Comparison of ENCODE assay signal across 20 cellular contexts in the genomic region with DNA sequence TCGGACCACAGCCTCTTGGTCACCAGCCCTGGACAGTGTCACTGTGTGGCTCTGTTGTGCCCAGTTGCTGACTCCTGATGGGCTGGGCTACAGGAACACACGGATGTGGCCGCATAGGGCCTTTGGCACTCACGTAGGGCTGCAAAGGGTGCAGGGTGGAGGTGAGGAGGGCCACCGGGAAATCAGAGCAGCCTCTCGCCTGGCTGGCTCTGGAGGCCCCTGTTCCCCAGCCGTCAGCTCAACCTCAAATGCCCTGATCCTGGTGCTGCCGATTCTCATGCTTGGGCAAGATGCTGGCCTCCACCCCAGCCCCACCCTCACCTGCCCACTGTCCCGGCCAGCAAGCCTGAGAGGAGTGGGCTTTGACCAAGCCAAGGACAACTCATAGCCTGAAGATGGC. TPM values are rescaled to one million over a fixed set of nuclear protein-coding genes. Genes with fewer than 3 reads are reported as not detected.
DNase-seq lines count a peak whose midpoint lies in the region; ATAC-seq, FAIRE-seq and TF ChIP-seq lines count a peak whose summit lies in the region.
"Had no signal": no experiment of that assay in that cellular context is flagged by ENCODE, and none has a peak within 500 bp of the region (broad histone marks: within the 10 kb centered on the region; RNA-seq: fewer than 3 reads in every experiment).

No MANE protein-coding gene starts in this region.

- H3K4me1 ChIP-seq in astrocyte (ENCODE audit: insufficient read depth, low read length) (no peaks in the 10 kb centered on the region), kidney (ENCODE audit: control insufficient read depth in 1 of 2, insufficient read depth in 1 of 2, low read depth in 1 of 2, low read length in 2 of 2) (peaks cover 5 to 11% of the 10 kb centered on the region in 2 donors), neuronal stem cell (ENCODE audit: control insufficient read depth in 2 of 2, insufficient read depth in 1 of 2, low read depth in 1 of 2, low read length in 2 of 2) (peaks cover 0 to 10% of the 10 kb centered on the region in 2 donors), prostate gland (replicated peaks) (no peaks in the 10 kb centered on the region)

- H3K4me1 Mint-ChIP-seq in astrocyte (ENCODE audit: low read depth, unreplicated experiment), result no peaks in the 10 kb centered on the region
- H3K4me1 Mint-ChIP-seq: CD4-positive, alpha-beta memory T cell had no signal

- H2BK15ac ChIP-seq in neuronal stem cell (ENCODE audit: low read length), result no peak overlapping the region

- peak overlapping the region; percentile 27 for H2BK5ac ChIP-seq in neuronal stem cell (ENCODE audit: low read length)

- H3K4me3 ChIP-seq in astrocyte (ENCODE audit: insufficient read depth, low read depth, low read length), result no peak overlapping the region
- H3K4me3 ChIP-seq in kidney (ENCODE audit: low read length in 2 of 2), result no peak overlapping the region
- H3K4me3 ChIP-seq in neuronal stem cell (ENCODE audit: low read length in 2 of 2), result no peak overlapping the region
- H3K4me3 ChIP-seq in prostate gland, result no peak overlapping the region

- H2BK120ac ChIP-seq in neuronal stem cell (ENCODE audit: low read depth, low read length), result no peak overlapping the region

- no peak overlapping the region for H2BK12ac ChIP-seq in neuronal stem cell (ENCODE audit: low read length)

- peaks cover 10% of the 10 kb centered on the region for H3K27me3 ChIP-seq in astrocyte (ENCODE audit: insufficient read depth, low read length)
- peaks cover 0 to 26% (median 0%) of the 10 kb centered on the region in 3 experiments for H3K27me3 ChIP-seq in neuronal stem cell (ENCODE audit: control insufficient read depth in 3 of 3, insufficient read depth in 3 of 3, low read depth in 1 of 3, low read length in 3 of 3)
- no peaks in the 10 kb centered on the region for H3K27me3 ChIP-seq in prostate gland (replicated peaks; ENCODE audit: insufficient read depth)

- H3K27ac ChIP-seq in astrocyte (ENCODE audit: low read depth, low read length) (no peak overlapping the region), kidney (ENCODE audit: low read depth in 2 of 2, low read length in 2 of 2) (no peak overlapping the region), neuronal stem cell (replicated peaks; ENCODE audit: low read length) (no peak overlapping the region), prostate gland (no peak overlapping the region)

- intact Hi-C loops in kidney (cut with DNase I), result no loop called here
- intact Hi-C loops in prostate gland (cut with DNase I), result no loop called here

- peaks cover 49% of the 10 kb centered on the region for H3K27me3 Mint-ChIP-seq in astrocyte (ENCODE audit: low read depth, unreplicated experiment)

- H3K4me3 Mint-ChIP-seq in astrocyte (ENCODE audit: unreplicated experiment), result no peak overlapping the region
- H3K4me3 Mint-ChIP-seq: CD4-positive, alpha-beta memory T cell had no signal

- peak overlapping the region; percentile 81 for H3K18ac ChIP-seq in neuronal stem cell (ENCODE audit: low read length)

- H3K14ac ChIP-seq in neuronal stem cell (ENCODE audit: low read length), result no peak overlapping the region

- no CpG with 5 or more reads among the region's 9 CpGs for WGBS in neuronal stem cell (ENCODE audit: extremely low coverage in 2 of 2, insufficient read length in 2 of 2, insufficient replicate concordance in 1 of 2), 2 donors
- 84% methylated on average over 9 of the region's 9 CpGs for WGBS in prostate gland

- H3K9ac ChIP-seq in astrocyte (ENCODE audit: low read length), result no peak overlapping the region
- H3K9ac ChIP-seq in kidney (ENCODE audit: low read length in 2 of 2), result no peak overlapping the region
- H3K9ac ChIP-seq in neuronal stem cell (ENCODE audit: low read depth, low read length, poor library complexity), result peak overlapping the region; percentile 9

- H3K79me2 ChIP-seq in astrocyte (ENCODE audit: insufficient read depth, low read length), result no peaks in the 10 kb centered on the region

- H4K20me1 ChIP-seq in astrocyte (ENCODE audit: insufficient read depth, low read length), result no peaks in the 10 kb centered on the region

- no peak overlapping the region for H2AK5ac ChIP-seq in neuronal stem cell (ENCODE audit: low read depth, low read length)

- no peak overlapping the region for H4K8ac ChIP-seq in neuronal stem cell (ENCODE audit: low read depth, low read length)

- H3K27ac Mint-ChIP-seq in astrocyte (ENCODE audit: unreplicated experiment), result peak overlapping the region; percentile 14
- H3K27ac Mint-ChIP-seq: CD4-positive, alpha-beta memory T cell had no signal

- no peaks in the 10 kb centered on the region for H3K79me1 ChIP-seq in neuronal stem cell (ENCODE audit: low read depth, low read length)

- DNase-seq in astrocyte (ENCODE audit: low read depth) (no peak), kidney (peak; percentile 55), neuronal stem cell (ENCODE audit: low spot score) (no peak), prostate gland (ENCODE audit: low spot score) (no peak)
- DNase-seq in activated effector memory CD4-positive, alpha-beta T cell treated with anti-CD3 and anti-CD28 coated beads, Interleukin-2, amount 50 U/mL, for 16 hours, result no peak
- DNase-seq: C1 segment of cervical spinal cord; Calu3; CD4-positive, alpha-beta memory T cell; COR-L47; DMS53; DMS79 treated with DMSO at 0.1 percent for 48 hours; GF-D8; GOT3; H7 had no signal

- no peaks in the 10 kb centered on the region for H3K9me3 ChIP-seq in astrocyte (ENCODE audit: insufficient read depth, low read depth, low read length)
- H3K9me3 ChIP-seq in kidney (ENCODE audit: control insufficient read depth in 1 of 2, low read length in 2 of 2), result no peaks in the 10 kb centered on the region
- no peaks in the 10 kb centered on the region for H3K9me3 ChIP-seq in neuronal stem cell (replicated peaks in 1 of 2; ENCODE audit: control insufficient read depth in 2 of 2, insufficient read depth in 1 of 2, low read depth in 1 of 2, low read length in 2 of 2)
- no peaks in the 10 kb centered on the region for H3K9me3 ChIP-seq in prostate gland

- peaks cover 2% of the 10 kb centered on the region for H3K36me3 Mint-ChIP-seq in astrocyte (ENCODE audit: low read depth, unreplicated experiment)
- H3K36me3 Mint-ChIP-seq: CD4-positive, alpha-beta memory T cell had no signal

- H2AFZ ChIP-seq in astrocyte (ENCODE audit: low read depth, low read length), result no peak overlapping the region
- no peak overlapping the region for H2AFZ ChIP-seq in neuronal stem cell (ENCODE audit: low read length)

- H3K4ac ChIP-seq in neuronal stem cell (ENCODE audit: low read length), result no peak overlapping the region

- TF ChIP-seq POLR2A in prostate gland (IDR thresholded peaks at IDR 0.05), result no peak
- TF ChIP-seq POLR2A in GM18505 (IDR thresholded peaks at IDR 0.05; ENCODE audit: borderline replicate concordance, extremely low read depth, insufficient read depth, insufficient read length), result no peak

- FAIRE-seq in astrocyte (lab: Jason Lieb, UNC), result no peak
- FAIRE-seq in kidney (lab: Jason Lieb, UNC), result no peak
- FAIRE-seq: GM12891 had no signal

- H3K4me2 ChIP-seq in astrocyte (ENCODE audit: low read length) (no peak overlapping the region), neuronal stem cell (ENCODE audit: insufficient read depth, low read length, poor library complexity, severe bottlenecking) (no peak overlapping the region)

- no peaks in the 10 kb centered on the region for H3K9me3 Mint-ChIP-seq in astrocyte (ENCODE audit: unreplicated experiment)

- no peak overlapping the region for H4K91ac ChIP-seq in neuronal stem cell (ENCODE audit: low read depth, low read length, poor library complexity)

- ATAC-seq in GM18505 (IDR thresholded peaks at IDR 0.05; ENCODE audit: unreplicated experiment), result no peak
- ATAC-seq: HCT116 had no signal

- no peak for TF ChIP-seq CTCF in astrocyte (IDR thresholded peaks at IDR 0.05; ENCODE audit: insufficient read depth, low read depth, low read length)
- no peak for TF ChIP-seq CTCF in kidney (IDR thresholded peaks at IDR 0.05; ENCODE audit: borderline replicate concordance, extremely low read depth, insufficient read depth)
- TF ChIP-seq CTCF in prostate gland (IDR thresholded peaks at IDR 0.05), result no peak

- H3K36me3 ChIP-seq in astrocyte (ENCODE audit: insufficient read depth, low read length) (no peaks in the 10 kb centered on the region), kidney (ENCODE audit: control insufficient read depth in 1 of 2, insufficient read depth in 2 of 2, low read length in 2 of 2) (no peaks in the 10 kb centered on the region), neuronal stem cell (replicated peaks in 1 of 2; ENCODE audit: control insufficient read depth in 2 of 2, insufficient read depth in 2 of 2, low read length in 2 of 2) (no peaks in the 10 kb centered on the region), prostate gland (no peaks in the 10 kb centered on the region)

- H3K23ac ChIP-seq in neuronal stem cell (ENCODE audit: low read depth, low read length, poor library complexity), result no peak overlapping the region

RNA-seq across cellular contexts. Expression of gene SLC6A12, which starts 59.0 kb away (rescaled TPM):
- total RNA-seq in astrocyte (2.6 and 3.0 TPM in 2 replicates), kidney (130 TPM), prostate gland (1 to 10 TPM; 1.0 to 1.9 TPM)
- 45.6 TPM for polyA plus RNA-seq in kidney (ENCODE audit: insufficient read depth, low read depth, low replicate concordance)
- 0.18 TPM for polyA plus RNA-seq in neuronal stem cell (2013, experiment 1 of 2)
- polyA plus RNA-seq in neuronal stem cell (2013, experiment 2 of 2), result 0.22 TPM
- total RNA-seq: A673, G401 had no signal
- polyA plus RNA-seq: BJ; CD4-positive, alpha-beta memory T cell had no signal

Comparison
In these comparisons a context has a peak if more than half of its experiments do, and no peak if none do; other contexts are left out.
1. RNA of gene SLC6A12, which starts 59.0 kb away (total RNA-seq): 130 TPM in kidney (single experiment); 2.6 to 3.0 TPM in astrocyte and 1.0 to 1.9 TPM in prostate gland; every median in the first group is over 10 times any median in the second.